12 cellular contexts compared by ENCODE assay signal in genomic region chr3:11273945-11274344, GRCh38. TPM values are rescaled to one million over a fixed set of nuclear protein-coding genes. Genes with fewer than 3 reads are reported as not detected.
DNase-seq lines count a peak whose midpoint lies in the region; ATAC-seq and TF ChIP-seq lines count a peak whose summit lies in the region.
"Had no signal": no experiment of that assay in that cellular context is flagged by ENCODE, and none has a peak within 500 bp of the region (broad histone marks: within the 10 kb centered on the region; RNA-seq: fewer than 3 reads in every experiment).

No MANE protein-coding gene starts in this region.

- H3K36me3 ChIP-seq in liver (ENCODE audit: control insufficient read depth in 4 of 4, insufficient read depth in 3 of 4, low read depth in 1 of 4, low read length in 3 of 4) (peaks cover 0 to 2% (median 0%) of the 10 kb centered on the region in 4 donors), ovary (no peaks in the 10 kb centered on the region)

- CTCF ChIA-PET in activated naive CD4-positive, alpha-beta T cell treated with anti-CD3 and anti-CD28 coated beads, Interleukin-2, amount 10 ng/mL, durations not matched to agents 7 days and 5 days (lab: Charles Lee) = interaction anchor here (0.6 to 1.6 kb wide), 3 partner anchors 17 to 103 kb away, joined by 3 to 5 read pairs (median 3); no protein-coding TSS in a partner anchor
- CTCF ChIA-PET in WTC11 (lab: Charles Lee) = no interaction called here

- H3K9me3 Mint-ChIP-seq in activated naive CD4-positive, alpha-beta T cell treated with anti-CD3 and anti-CD28 coated beads, Interleukin-2, amount 10 ng/mL, durations not matched to agents 7 days and 5 days = peaks cover 8% of the 10 kb centered on the region
- H3K9me3 Mint-ChIP-seq in WTC11 (peaks cover 18% of the 10 kb centered on the region), type B pancreatic cell (no peaks in the 10 kb centered on the region)

- no peak for ATAC-seq in WTC11

- peaks cover 39% of the 10 kb centered on the region for H3K36me3 Mint-ChIP-seq in activated naive CD4-positive, alpha-beta T cell treated with anti-CD3 and anti-CD28 coated beads, Interleukin-2, amount 10 ng/mL, durations not matched to agents 7 days and 5 days
- H3K36me3 Mint-ChIP-seq in WTC11 = peaks cover 21% of the 10 kb centered on the region
- H3K36me3 Mint-ChIP-seq in type B pancreatic cell = peaks cover 8% of the 10 kb centered on the region

- TF ChIP-seq POLR2A in ovary (IDR thresholded peaks at IDR 0.05) = no peak

- H3K4me1 ChIP-seq in liver (ENCODE audit: control insufficient read depth in 4 of 4, insufficient read depth in 4 of 4, low read length in 3 of 4) (peaks cover 0 to 21% (median 13%) of the 10 kb centered on the region in 4 donors), ovary (ENCODE audit: insufficient read depth) (peaks cover 2% of the 10 kb centered on the region)

- no peak for TF ChIP-seq EP300 in ovary (IDR thresholded peaks at IDR 0.05)

- POLR2A ChIA-PET in WTC11 (lab: Charles Lee) = no interaction called here

- H3K4me3 ChIP-seq in liver (ENCODE audit: low read depth in 1 of 3, low read length in 3 of 3) (no peak overlapping the region), ovary (no peak overlapping the region)

- TF ChIP-seq RAD21 in liver (IDR thresholded peaks at IDR 0.05) = no peak

- 85% methylated on average over 6 of the region's 6 CpGs for WGBS in liver
- WGBS in ovary, 3 donors = 84 to 87% (median 87%) methylated on average over 6 of the region's 6 CpGs

- peak overlapping the region; percentile 56 to 68 for H3K27ac ChIP-seq in liver (ENCODE audit: low read depth in 1 of 2, low read length in 2 of 2)
- H3K27ac ChIP-seq in ovary = no peak overlapping the region
- H3K27ac ChIP-seq: C4-2B, SK-N-MC had no signal

- DNase-seq in activated naive CD4-positive, alpha-beta T cell treated with anti-CD3 and anti-CD28 coated beads, Interleukin-2, amount 10 ng/mL, durations not matched to agents 7 days and 5 days = peak; percentile 22
- DNase-seq in activated naive CD4-positive, alpha-beta T cell treated with anti-CD3 and anti-CD28 coated beads, Interleukin-2, amount 50 U/mL, for 16 hours = no peak
- DNase-seq in WTC11 (ENCODE audit: low spot score) (no peak), type B pancreatic cell (ENCODE audit: extremely low spot score, unreplicated experiment) (no peak), ovary (no peak), NCI-H146 treated with DMSO at 0.1 percent for 48 hours (lab: John Stamatoyannopoulos, UW; ENCODE audit: unreplicated experiment) (no peak)
- DNase-seq in activated CD4-positive, CD25-positive, alpha-beta regulatory T cell (lab: John Stamatoyannopoulos, UW) = no peak
- DNase-seq: amniotic stem cell, NCI-H1105 had no signal

- intact Hi-C loops in ovary (cut with DNase I) = no loop called here

- peaks cover 5% of the 10 kb centered on the region for H3K27me3 Mint-ChIP-seq in activated naive CD4-positive, alpha-beta T cell treated with anti-CD3 and anti-CD28 coated beads, Interleukin-2, amount 10 ng/mL, durations not matched to agents 7 days and 5 days
- H3K27me3 Mint-ChIP-seq in WTC11 (ENCODE audit: low read depth) (no peaks in the 10 kb centered on the region; the same call in 1 of the 2 replicates), type B pancreatic cell (no peaks in the 10 kb centered on the region)

- no peak for TF ChIP-seq CTCF in WTC11 (IDR thresholded peaks at IDR 0.05)
- no peak for TF ChIP-seq CTCF in liver (IDR thresholded peaks at IDR 0.05; ENCODE audit: low read depth, low read length, missing input control)
- TF ChIP-seq CTCF in type B pancreatic cell (conservative IDR thresholded peaks at IDR 0.05) = no peak
- no peak for TF ChIP-seq CTCF in ovary (IDR thresholded peaks at IDR 0.05)

- H3K27ac Mint-ChIP-seq in activated naive CD4-positive, alpha-beta T cell treated with anti-CD3 and anti-CD28 coated beads, Interleukin-2, amount 10 ng/mL, durations not matched to agents 7 days and 5 days = no peak overlapping the region
- H3K27ac Mint-ChIP-seq in WTC11 (no peak overlapping the region), type B pancreatic cell (peak overlapping the region; percentile 97)

- H3K27me3 ChIP-seq in liver (ENCODE audit: control insufficient read depth in 4 of 4, insufficient read depth in 4 of 4, low read length in 3 of 4) = no peaks in the 10 kb centered on the region
- H3K27me3 ChIP-seq in ovary = no peaks in the 10 kb centered on the region

- H3K4me1 Mint-ChIP-seq in activated naive CD4-positive, alpha-beta T cell treated with anti-CD3 and anti-CD28 coated beads, Interleukin-2, amount 10 ng/mL, durations not matched to agents 7 days and 5 days = peaks cover 47% of the 10 kb centered on the region
- H3K4me1 Mint-ChIP-seq in WTC11 (peaks cover 13% of the 10 kb centered on the region), type B pancreatic cell (ENCODE audit: unreplicated experiment) (peaks cover 30% of the 10 kb centered on the region)

- H3K9ac ChIP-seq in liver (ENCODE audit: low read depth in 1 of 2, low read length in 2 of 2) = no peak overlapping the region

- peak overlapping the region; percentile 89 for H3K4me3 Mint-ChIP-seq in activated naive CD4-positive, alpha-beta T cell treated with anti-CD3 and anti-CD28 coated beads, Interleukin-2, amount 10 ng/mL, durations not matched to agents 7 days and 5 days
- H3K4me3 Mint-ChIP-seq in WTC11 (peak overlapping the region; percentile 98), type B pancreatic cell (peak overlapping the region; percentile 97)

- H3K9me3 ChIP-seq in liver (ENCODE audit: control insufficient read depth in 4 of 4, low read length in 3 of 4) = no peaks in the 10 kb centered on the region
- H3K9me3 ChIP-seq in ovary = no peaks in the 10 kb centered on the region

TF ChIP-seq in WTC11, 78 proteins besides CTCF, POLR2A, EP300 and RAD21 (continues in another document):
- no peak for TF ChIP-seq GABPB1 (CRISPR knock-in tag; IDR thresholded peaks at IDR 0.05)
- no peak for TF ChIP-seq ZNF532 (CRISPR knock-in tag; IDR thresholded peaks at IDR 0.05; ENCODE audit: borderline replicate concordance)

TF ChIP-seq in liver, 16 proteins besides CTCF, POLR2A, EP300 and RAD21 (continues in another document):
- no peak for TF ChIP-seq TAF1 (conservative IDR thresholded peaks at IDR 0.05)
- no peak for TF ChIP-seq EGR1 (IDR thresholded peaks at IDR 0.05; ENCODE audit: low read depth in 2 of 2)
- TF ChIP-seq SP1 (IDR thresholded peaks at IDR 0.05) = no peak
- TF ChIP-seq HNF4G (IDR thresholded peaks at IDR 0.05) = no peak
- no peak for TF ChIP-seq REST (IDR thresholded peaks at IDR 0.05)
- no peak for TF ChIP-seq MAX (IDR thresholded peaks at IDR 0.05)
- no peak for TF ChIP-seq FOXA1 (IDR thresholded peaks at IDR 0.05)
- TF ChIP-seq FOXA2 (IDR thresholded peaks at IDR 0.05) = no peak
- no peak for TF ChIP-seq YY1 (IDR thresholded peaks at IDR 0.05)
- no peak for TF ChIP-seq RXRA (IDR thresholded peaks at IDR 0.05)
- no peak for TF ChIP-seq GABPA (IDR thresholded peaks at IDR 0.05 in 1 of 2, conservative IDR thresholded peaks at IDR 0.05 in 1 of 2)
- no peak for TF ChIP-seq NR2F2 (IDR thresholded peaks at IDR 0.05)
- TF ChIP-seq ZBTB33 (IDR thresholded peaks at IDR 0.05) = no peak
- TF ChIP-seq HNF4A (conservative IDR thresholded peaks at IDR 0.05) = no peak
- no peak for TF ChIP-seq JUND (IDR thresholded peaks at IDR 0.05)

RNA-seq across cellular contexts. Expression of gene ATG7, which starts 1.7 kb away (rescaled TPM):
- total RNA-seq in WTC11 (2021) = 17.4 to 21.2 TPM (median 17.5 TPM) in 3 replicates
- total RNA-seq in liver = 10 to 100 TPM; 18.7 to 53.8 TPM
- polyA plus RNA-seq in liver = 10 to 100 TPM in 1 of 2 donors, 1 to 10 TPM in 1; 7.4 to 12.5 TPM
- total RNA-seq in type B pancreatic cell (ENCODE audit: low replicate concordance) = 30.9 and 32.4 TPM in 2 replicates
- total RNA-seq in ovary = 10 to 100 TPM; 24.2 to 54.5 (median 37.4) TPM
- 10 to 100 TPM; 10.2 to 46.6 TPM for polyA plus RNA-seq in ovary

Comparison
In these comparisons a context has a peak if more than half of its experiments do, and no peak if none do; other contexts are left out.
1. H3K27ac ChIP-seq: peak in liver (2 of 2); none in ovary (0 of 2).
2. Peak in every context shown above with its lines, with median percentiles within 50 percentile points of each other: H3K4me3 Mint-ChIP-seq.